15 cellular contexts compared by ENCODE assay signal in the genomic region with DNA sequence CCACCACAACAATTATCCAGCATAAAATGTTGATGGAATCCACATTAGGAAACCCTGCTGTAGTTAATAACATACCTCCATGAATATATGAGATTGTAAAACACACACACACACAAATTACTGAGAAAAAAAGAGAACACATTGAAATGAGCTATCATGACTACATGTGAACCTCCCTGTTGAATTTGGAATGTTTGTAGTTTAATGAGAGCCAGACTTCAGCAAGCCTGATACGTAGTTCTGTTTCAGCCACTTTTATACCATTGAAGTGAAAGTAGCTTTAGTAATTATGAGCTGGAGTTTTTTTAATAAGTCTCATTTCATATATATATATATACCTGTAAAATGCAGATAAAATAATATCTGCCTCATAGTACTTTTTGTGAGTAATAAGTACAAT.
A peak's percentile ranks its signal among the peaks of the same experiment; 100 is the strongest.
DNase-seq lines count a peak whose midpoint lies in the region; ATAC-seq and TF ChIP-seq lines count a peak whose summit lies in the region.
"Had no signal": no experiment of that assay in that cellular context is flagged by ENCODE, and none has a peak within 500 bp of the region (broad histone marks: within the 10 kb centered on the region; RNA-seq: fewer than 3 reads in every experiment).

No MANE protein-coding gene starts in this region.

- peak; percentile 2 for DNase-seq in AG10803 (ENCODE audit: low read depth)
- peak; percentile 24 for DNase-seq in EH (ENCODE audit: low read depth)
- DNase-seq in NCI-H82 (lab: John Stamatoyannopoulos, UW) = peak; percentile 65
- DNase-seq in fibroblast of peridontal ligament (ENCODE audit: extremely low read depth) = peak; percentile 45
- DNase-seq in 8988T = no peak
- DNase-seq in mammary epithelial cell = no peak
- DNase-seq: CD4-positive, CD25-positive, alpha-beta regulatory T cell; CD8-positive, alpha-beta memory T cell; COR-L47; GDM1; H9 had no signal

- no peak overlapping the region for H2AFZ ChIP-seq in mammary epithelial cell (ENCODE audit: low read depth, low read length)

- H3K4me2 ChIP-seq in mammary epithelial cell (ENCODE audit: insufficient read depth, low read depth, low read length) = no peak overlapping the region
- H3K4me2 ChIP-seq: BLaER1 treated with 17β-estradiol and CSF1 and Interleukin-3, amounts not matched to agents 10 nM and 100 nM; KMS-11 had no signal

- intact Hi-C loops in mammary epithelial cell (cut with micrococcal nuclease) = no loop called here

- H4K20me1 ChIP-seq in mammary epithelial cell (ENCODE audit: insufficient read depth, low read length) = no peaks in the 10 kb centered on the region
- H4K20me1 ChIP-seq: BLaER1 treated with 17β-estradiol and CSF1 and Interleukin-3, amounts not matched to agents 10 nM and 100 nM had no signal

- H3K27ac ChIP-seq in mammary epithelial cell (ENCODE audit: insufficient read depth, low read depth, low read length) = no peak overlapping the region
- H3K27ac ChIP-seq: BLaER1 treated with 17β-estradiol and CSF1 and Interleukin-3, amounts not matched to agents 10 nM and 100 nM; HL-60; KMS-11 had no signal

- CTCF ChIA-PET in mammary epithelial cell (lab: Charles Lee; ENCODE audit: low non-redundant PET) = no interaction called here

- H3K27me3 ChIP-seq in mammary epithelial cell (ENCODE audit: insufficient read depth, low read length) = no peaks in the 10 kb centered on the region
- H3K27me3 ChIP-seq: BLaER1 treated with 17β-estradiol and CSF1 and Interleukin-3, amounts not matched to agents 10 nM and 100 nM had no signal

- no peaks in the 10 kb centered on the region for H3K9me3 ChIP-seq in mammary epithelial cell (replicated peaks; ENCODE audit: insufficient read depth, low read length)
- H3K9me3 ChIP-seq: BLaER1 treated with 17β-estradiol and CSF1 and Interleukin-3, amounts not matched to agents 10 nM and 100 nM had no signal

- 88% methylated on average over 1 of the region's 1 CpG for WGBS in mammary epithelial cell (ENCODE audit: low coverage, missing lambda C conversion rate)

- no TSS peak for BruUV-seq in mammary epithelial cell (replicated peaks; lab: Mats Ljungman, UMichigan)

- H3K79me2 ChIP-seq in mammary epithelial cell (ENCODE audit: insufficient read depth, low read length) = no peaks in the 10 kb centered on the region

- TF ChIP-seq CTCF in AG10803 (conservative IDR thresholded peaks at IDR 0.05; ENCODE audit: low read length) (no peak), mammary epithelial cell (conservative IDR thresholded peaks at IDR 0.05 in 1 of 2, IDR thresholded peaks at IDR 0.05 in 1 of 2; ENCODE audit: extremely low read depth in 1 of 2, insufficient read depth in 1 of 2, low read depth in 1 of 2, low read length in 2 of 2) (no peak)

- H3K36me3 ChIP-seq in mammary epithelial cell (ENCODE audit: insufficient read depth, low read length) = no peaks in the 10 kb centered on the region
- H3K36me3 ChIP-seq: BLaER1 treated with 17β-estradiol and CSF1 and Interleukin-3, amounts not matched to agents 10 nM and 100 nM had no signal

- H3K4me1 ChIP-seq in mammary epithelial cell (ENCODE audit: insufficient read depth, low read length) = no peaks in the 10 kb centered on the region
- H3K4me1 ChIP-seq: BLaER1 treated with 17β-estradiol and CSF1 and Interleukin-3, amounts not matched to agents 10 nM and 100 nM had no signal

- no peak overlapping the region for H3K9ac ChIP-seq in mammary epithelial cell (ENCODE audit: insufficient read depth, low read length)
- H3K9ac ChIP-seq: BLaER1 treated with 17β-estradiol and CSF1 and Interleukin-3, amounts not matched to agents 10 nM and 100 nM; KMS-11 had no signal

- dilution Hi-C loops in mammary epithelial cell (cut with HindIII; ENCODE audit: low sequenced_read_pairs) = no loop called here

- H3K4me3 ChIP-seq in AG10803 (ENCODE audit: low read length) (no peak overlapping the region), mammary epithelial cell (replicated peaks in 1 of 3; ENCODE audit: insufficient read depth in 1 of 3, low read depth in 2 of 3, low read length in 3 of 3) (no peak overlapping the region)
- H3K4me3 ChIP-seq: BLaER1 treated with 17β-estradiol and CSF1 and Interleukin-3, amounts not matched to agents 10 nM and 100 nM had no signal

- in situ Hi-C loops in mammary epithelial cell (cut with MboI; ENCODE audit: low sequenced_read_pairs in 2 of 2) = no loop called here

- no peak for ATAC-seq in HG03045 (IDR thresholded peaks at IDR 0.05; ENCODE audit: unreplicated experiment)

Comparison
In these comparisons a context has a peak if more than half of its experiments do, and no peak if none do; other contexts are left out.
1. DNase-seq: peak in AG10803 (single experiment), EH (single experiment), NCI-H82 (single experiment) and fibroblast of peridontal ligament (single experiment); none in 8988T (single experiment) and mammary epithelial cell (single experiment).